In the genomic region with DNA sequence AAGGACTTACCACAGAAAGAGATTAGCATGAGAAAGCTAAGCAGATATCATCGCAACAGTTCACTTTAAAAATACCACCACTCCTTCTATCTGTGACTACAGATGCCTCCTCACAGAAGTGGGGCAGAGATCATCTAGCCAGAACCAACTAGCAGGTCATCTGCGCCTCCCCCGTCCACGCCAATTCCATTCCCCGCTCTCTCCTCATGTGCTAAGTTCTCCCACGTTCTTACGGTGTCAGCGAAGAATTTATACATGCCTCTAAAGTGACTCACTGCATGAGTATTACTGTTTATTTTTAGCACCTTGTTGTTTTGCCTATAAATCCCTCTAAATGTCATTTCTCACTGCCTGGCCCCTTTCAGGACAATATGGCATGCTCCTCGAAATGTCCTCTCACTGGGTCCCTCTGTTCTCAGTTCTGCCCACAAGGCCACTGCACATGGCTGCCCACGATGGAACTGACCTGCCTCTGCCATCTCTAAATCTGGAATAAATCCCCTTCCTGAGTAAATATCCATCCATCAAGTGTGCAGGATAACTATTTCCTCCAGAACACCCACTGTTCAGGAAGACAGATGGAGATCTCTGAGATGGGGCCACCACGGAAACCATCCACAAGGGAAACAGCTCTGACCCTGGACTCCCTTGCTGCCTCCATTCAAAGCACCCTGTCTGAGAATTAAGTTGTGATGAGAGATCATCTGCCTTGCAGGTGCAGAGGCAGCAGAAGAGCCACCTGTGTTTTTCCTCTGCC, we compare ENCODE assay signal across 10 cellular contexts.
DNase-seq lines count a peak whose midpoint lies in the region; ATAC-seq, FAIRE-seq and TF ChIP-seq lines count a peak whose summit lies in the region.
"Had no signal": no experiment of that assay in that cellular context is flagged by ENCODE, and none has a peak within 500 bp of the region (broad histone marks: within the 10 kb centered on the region; RNA-seq: fewer than 3 reads in every experiment).

No MANE protein-coding gene starts in this region.

- in situ Hi-C loops in astrocyte of the spinal cord (cut with HindIII; ENCODE audit: low sequenced_read_pairs) = no loop called here

- H3K9me3 ChIP-seq in keratinocyte (ENCODE audit: control insufficient read depth, low read depth, low read length) (no peaks in the 10 kb centered on the region), upper lobe of left lung (no peaks in the 10 kb centered on the region)
- H3K9me3 ChIP-seq in CD4-positive, alpha-beta T cell (ENCODE audit: control insufficient read depth, low read length) = no peaks in the 10 kb centered on the region

- no peaks in the 10 kb centered on the region for H3K27me3 ChIP-seq in keratinocyte (ENCODE audit: control insufficient read depth, extremely low read depth, insufficient read depth, low read length)
- H3K27me3 ChIP-seq in upper lobe of left lung = no peaks in the 10 kb centered on the region
- no peaks in the 10 kb centered on the region for H3K27me3 ChIP-seq in CD4-positive, alpha-beta T cell (ENCODE audit: control insufficient read depth, insufficient read depth, low read length)

- peak overlapping the region; percentile 19 for H3K9ac ChIP-seq in keratinocyte (ENCODE audit: control insufficient read depth, extremely low read depth, insufficient read depth, low read length)

- H3K27ac ChIP-seq in keratinocyte (ENCODE audit: control insufficient read depth, insufficient read depth, low read length) = peak overlapping the region; percentile 4
- peak overlapping the region in 2 of 4 donors; percentile 37 to 52 for H3K27ac ChIP-seq in upper lobe of left lung
- H3K27ac ChIP-seq in CD4-positive, alpha-beta T cell (ENCODE audit: low read depth, low read length) = no peak overlapping the region

- intact Hi-C loops in CD4-positive, alpha-beta T cell (cut with DNase I, micrococcal nuclease) = no loop called here

- ATAC-seq in upper lobe of left lung (ENCODE audit: low FRiP score in 2 of 2) = peak; percentile 58 to 59
- ATAC-seq in CD4-positive, alpha-beta T cell (ENCODE audit: poor library complexity) = no peak
- no peak for ATAC-seq in stimulated activated naive CD8-positive, alpha-beta T cell treated with anti-CD3 and anti-CD28 coated beads, Interleukin-15, amount 100 ng/mL, for 72 hours

- POLR2A ChIA-PET in CD4-positive, alpha-beta T cell (lab: Charles Lee) = no interaction called here

- TF ChIP-seq POLR2A in upper lobe of left lung (IDR thresholded peaks at IDR 0.05) = no peak

- TF ChIP-seq EP300 in upper lobe of left lung (IDR thresholded peaks at IDR 0.05) = no peak

- peak overlapping the region; percentile 56 for H2AFZ ChIP-seq in keratinocyte (ENCODE audit: control insufficient read depth, low read length)

- dilution Hi-C loops in keratinocyte (cut with MboI; ENCODE audit: extremely low pct_ligation_motif_present, low sequenced_read_pairs) = no loop called here

- no peak for TF ChIP-seq CTCF in astrocyte of the spinal cord (IDR thresholded peaks at IDR 0.05; ENCODE audit: low read depth, low read length)
- no peak for TF ChIP-seq CTCF in keratinocyte (optimal IDR thresholded peaks at IDR 0.05 in 1 of 3, IDR thresholded peaks at IDR 0.05 in 1 of 3, conservative IDR thresholded peaks at IDR 0.05 in 1 of 3; ENCODE audit: extremely low read depth in 1 of 3, insufficient read depth in 2 of 3, low read length in 3 of 3)
- no peak for TF ChIP-seq CTCF in upper lobe of left lung (IDR thresholded peaks at IDR 0.05)
- no peak for TF ChIP-seq CTCF in CD4-positive, alpha-beta T cell (IDR thresholded peaks at IDR 0.05)

- peaks cover 11% of the 10 kb centered on the region for H3K27me3 Mint-ChIP-seq in CD4-positive, alpha-beta T cell
- peaks cover 23% of the 10 kb centered on the region for H3K27me3 Mint-ChIP-seq in stimulated activated naive CD8-positive, alpha-beta T cell treated with anti-CD3 and anti-CD28 coated beads, Interleukin-15, amount 100 ng/mL, for 72 hours

- H3K4me3 ChIP-seq in astrocyte of the spinal cord (ENCODE audit: low read depth, low read length) (no peak overlapping the region), keratinocyte (ENCODE audit: control insufficient read depth in 2 of 3, extremely low read depth in 1 of 3, insufficient read depth in 2 of 3, low read depth in 1 of 3, low read length in 3 of 3) (no peak overlapping the region), upper lobe of left lung (no peak overlapping the region)

- no peaks in the 10 kb centered on the region for H3K36me3 Mint-ChIP-seq in CD4-positive, alpha-beta T cell (ENCODE audit: low read depth)

- WGBS in upper lobe of left lung, 2 donors = 64 to 73% methylated on average over 11 of the region's 11 CpGs

- H3K27ac Mint-ChIP-seq in CD4-positive, alpha-beta T cell = no peak overlapping the region
- H3K27ac Mint-ChIP-seq in stimulated activated naive CD8-positive, alpha-beta T cell treated with anti-CD3 and anti-CD28 coated beads, Interleukin-15, amount 100 ng/mL, for 72 hours = peak overlapping the region in 1 of 2 donors; percentile 84

- no peaks in the 10 kb centered on the region for H4K20me1 ChIP-seq in keratinocyte (ENCODE audit: control insufficient read depth, extremely low read depth, insufficient read depth, low read length)

- peak; percentile 75 for FAIRE-seq in keratinocyte (lab: Jason Lieb, UNC)

- no peaks in the 10 kb centered on the region for H3K9me3 Mint-ChIP-seq in CD4-positive, alpha-beta T cell
- no peaks in the 10 kb centered on the region for H3K9me3 Mint-ChIP-seq in stimulated activated naive CD8-positive, alpha-beta T cell treated with anti-CD3 and anti-CD28 coated beads, Interleukin-15, amount 100 ng/mL, for 72 hours

- no peaks in the 10 kb centered on the region for H3K79me2 ChIP-seq in keratinocyte (ENCODE audit: control insufficient read depth, insufficient read depth, low read length)

- H3K4me2 ChIP-seq in keratinocyte (ENCODE audit: control insufficient read depth, extremely low read depth, insufficient read depth, low read depth, low read length) = peak overlapping the region; percentile 52

- CTCF ChIA-PET in CD4-positive, alpha-beta T cell (lab: Charles Lee) = no interaction called here

- H3K4me3 Mint-ChIP-seq in CD4-positive, alpha-beta T cell = no peak overlapping the region
- H3K4me3 Mint-ChIP-seq in stimulated activated naive CD8-positive, alpha-beta T cell treated with anti-CD3 and anti-CD28 coated beads, Interleukin-15, amount 100 ng/mL, for 72 hours = no peak overlapping the region

- no peaks in the 10 kb centered on the region for H3K4me1 Mint-ChIP-seq in CD4-positive, alpha-beta T cell (ENCODE audit: low read depth)
- no peaks in the 10 kb centered on the region for H3K4me1 Mint-ChIP-seq in stimulated activated naive CD8-positive, alpha-beta T cell treated with anti-CD3 and anti-CD28 coated beads, Interleukin-15, amount 100 ng/mL, for 72 hours

- H3K4me1 ChIP-seq in keratinocyte (ENCODE audit: control insufficient read depth, extremely low read depth, insufficient read depth, low read length) = peaks cover 21% of the 10 kb centered on the region
- peaks cover 0 to 14% (median 6%) of the 10 kb centered on the region in 4 donors for H3K4me1 ChIP-seq in upper lobe of left lung

- H3K36me3 ChIP-seq in keratinocyte (ENCODE audit: control insufficient read depth in 2 of 2, extremely low read depth in 1 of 2, insufficient read depth in 2 of 2, low read length in 2 of 2) = no peaks in the 10 kb centered on the region
- H3K36me3 ChIP-seq in upper lobe of left lung = no peaks in the 10 kb centered on the region

- H3K9me1 ChIP-seq in keratinocyte (ENCODE audit: control insufficient read depth, extremely low read depth, insufficient read depth, low read length) = no peaks in the 10 kb centered on the region

- DNase-seq in HT1080 (ENCODE audit: low read depth) (peak; percentile 90), astrocyte of the spinal cord (ENCODE audit: low read depth, low spot score) (peak; percentile 92), keratinocyte (ENCODE audit: low read depth, low spot score) (no peak), upper lobe of left lung (no peak), SK-N-DZ (ENCODE audit: low spot score) (no peak), ureter (ENCODE audit: low spot score) (no peak)
- no peak for DNase-seq in CD4-positive, alpha-beta T cell
- DNase-seq in stimulated activated naive CD8-positive, alpha-beta T cell treated with anti-CD3 and anti-CD28 coated beads, Interleukin-15, amount 100 ng/mL, for 72 hours = no peak
- DNase-seq: activated CD4-positive, alpha-beta T cell treated with anti-CD3 and anti-CD28 coated beads, Interleukin-2, amount 50 U/mL, for 48 hours; NCI-H774 had no signal

Comparison
In these comparisons a context has a peak if more than half of its experiments do, and no peak if none do; other contexts are left out.
1. DNase-seq: peak in HT1080 (single experiment) and astrocyte of the spinal cord (single experiment); none in keratinocyte (single experiment), upper lobe of left lung (0 of 2), CD4-positive, alpha-beta T cell (0 of 10), SK-N-DZ (single experiment), ureter (single experiment) and stimulated activated naive CD8-positive, alpha-beta T cell treated with anti-CD3 and anti-CD28 coated beads, Interleukin-15, amount 100 ng/mL, for 72 hours (0 of 2).
2. ATAC-seq: peak in upper lobe of left lung (2 of 2); none in CD4-positive, alpha-beta T cell (single experiment) and stimulated activated naive CD8-positive, alpha-beta T cell treated with anti-CD3 and anti-CD28 coated beads, Interleukin-15, amount 100 ng/mL, for 72 hours (single experiment).